8 cellular contexts compared by ENCODE assay signal in genomic region chr4:70703695-70704332, GRCh38. TPM values are rescaled to one million over a fixed set of nuclear protein-coding genes. Genes with fewer than 3 reads are reported as not detected.
DNase-seq lines count a peak whose midpoint lies in the region; ATAC-seq and TF ChIP-seq lines count a peak whose summit lies in the region.

No MANE protein-coding gene starts in this region.

- in situ Hi-C loops in gastrocnemius medialis (cut with MboI; ENCODE audit: low sequenced_read_pairs in 4 of 4), result no loop called here

- no peak for TF ChIP-seq POLR2A in gastrocnemius medialis (IDR thresholded peaks at IDR 0.05)

- H3K4me1 Mint-ChIP-seq in activated T-cell treated with anti-CD3 and anti-CD28 coated beads, Interleukin-2, amount 50 U/mL, for 4 hours (ENCODE audit: low read depth), result peaks cover 27% of the 10 kb centered on the region
- peaks cover 30% of the 10 kb centered on the region for H3K4me1 Mint-ChIP-seq in activated naive CD8-positive, alpha-beta T cell treated with anti-CD3 and anti-CD28 coated beads, Interleukin-2, amount 50 U/mL, for 24 hours

- peak overlapping the region; percentile 87 for H3K27ac Mint-ChIP-seq in activated naive CD8-positive, alpha-beta T cell treated with anti-CD3 and anti-CD28 coated beads, Interleukin-2, amount 50 U/mL, for 24 hours

- H3K27ac ChIP-seq in gastrocnemius medialis, result peak overlapping the region; percentile 93 to 98 (median 96)

- TF ChIP-seq CTCF in gastrocnemius medialis (IDR thresholded peaks at IDR 0.05 in 4 of 5, conservative IDR thresholded peaks at IDR 0.05 in 1 of 5), result no peak

- intact Hi-C loops in gastrocnemius medialis (cut with DNase I; ENCODE audit: low total_unique reads), result no loop called here

- H3K27me3 Mint-ChIP-seq in activated T-cell treated with anti-CD3 and anti-CD28 coated beads, Interleukin-2, amount 50 U/mL, for 4 hours (ENCODE audit: low read depth), result no peaks in the 10 kb centered on the region
- no peaks in the 10 kb centered on the region for H3K27me3 Mint-ChIP-seq in activated naive CD8-positive, alpha-beta T cell treated with anti-CD3 and anti-CD28 coated beads, Interleukin-2, amount 50 U/mL, for 24 hours

- no peak for DNase-seq in activated T-cell treated with anti-CD3 and anti-CD28 coated beads, Interleukin-2, amount 50 U/mL, for 4 hours
- no peak for DNase-seq in activated T-cell treated with anti-CD3 and anti-CD28 coated beads, Interleukin-2, amount 50 U/mL, for 1 hour
- DNase-seq in NCI-H2029 (lab: John Stamatoyannopoulos, UW), result peak; percentile 52
- DNase-seq in activated naive CD8-positive, alpha-beta T cell treated with anti-CD3 and anti-CD28 coated beads, Interleukin-2, amount 50 U/mL, for 24 hours, result no peak
- DNase-seq in gastrocnemius medialis, result no peak
- DNase-seq in germinal center (ENCODE audit: low spot score), result no peak
- DNase-seq in T1000 (lab: John Stamatoyannopoulos, UW), result no peak

- peaks cover 16 to 24% of the 10 kb centered on the region in 2 donors for H3K4me1 ChIP-seq in gastrocnemius medialis

- no peaks in the 10 kb centered on the region for H3K9me3 Mint-ChIP-seq in activated T-cell treated with anti-CD3 and anti-CD28 coated beads, Interleukin-2, amount 50 U/mL, for 4 hours
- H3K9me3 Mint-ChIP-seq in activated naive CD8-positive, alpha-beta T cell treated with anti-CD3 and anti-CD28 coated beads, Interleukin-2, amount 50 U/mL, for 24 hours, result no peaks in the 10 kb centered on the region

- peak overlapping the region; percentile 87 for H3K4me3 Mint-ChIP-seq in activated T-cell treated with anti-CD3 and anti-CD28 coated beads, Interleukin-2, amount 50 U/mL, for 4 hours
- peak overlapping the region; percentile 84 for H3K4me3 Mint-ChIP-seq in activated naive CD8-positive, alpha-beta T cell treated with anti-CD3 and anti-CD28 coated beads, Interleukin-2, amount 50 U/mL, for 24 hours

- no peaks in the 10 kb centered on the region for H3K36me3 ChIP-seq in gastrocnemius medialis

- H3K9me3 ChIP-seq in gastrocnemius medialis, result no peaks in the 10 kb centered on the region

- H3K4me3 ChIP-seq in iPS-11a (ENCODE audit: low read depth, low read length) (peak overlapping the region; percentile 63), gastrocnemius medialis (peak overlapping the region; percentile 72 to 94 (median 80))

- ATAC-seq in activated T-cell treated with anti-CD3 and anti-CD28 coated beads, Interleukin-2, amount 50 U/mL, for 4 hours, result peak; percentile 4 to 8
- peak; percentile 26 for ATAC-seq in activated naive CD8-positive, alpha-beta T cell treated with anti-CD3 and anti-CD28 coated beads, Interleukin-2, amount 50 U/mL, for 24 hours
- peak in 1 of 2 donors; percentile 1 for ATAC-seq in gastrocnemius medialis

- H3K27me3 ChIP-seq in gastrocnemius medialis, result no peaks in the 10 kb centered on the region

- H3K36me3 Mint-ChIP-seq in activated T-cell treated with anti-CD3 and anti-CD28 coated beads, Interleukin-2, amount 50 U/mL, for 4 hours (ENCODE audit: insufficient read depth), result no peaks in the 10 kb centered on the region
- no peaks in the 10 kb centered on the region for H3K36me3 Mint-ChIP-seq in activated naive CD8-positive, alpha-beta T cell treated with anti-CD3 and anti-CD28 coated beads, Interleukin-2, amount 50 U/mL, for 24 hours (ENCODE audit: low read depth)

RNA-seq across cellular contexts. Expression of gene UTP3, which starts 15.5 kb away (rescaled TPM):
- 10 to 100 TPM; 49.2 to 54.8 (median 51.4) TPM for total RNA-seq in activated T-cell treated with anti-CD3 and anti-CD28 coated beads, Interleukin-2, amount 50 U/mL, for 4 hours
- total RNA-seq in gastrocnemius medialis, result 10 to 100 TPM in 3 of 4 donors, 1 to 10 TPM in 1; 6.3 to 13.0 (median 11.8) TPM

RNA-seq across cellular contexts. Expression of gene RUFY3, which starts 17.9 kb away (rescaled TPM):
- total RNA-seq in activated T-cell treated with anti-CD3 and anti-CD28 coated beads, Interleukin-2, amount 50 U/mL, for 4 hours, result 1 to 10 TPM; 6.3 to 8.0 (median 7.9) TPM
- total RNA-seq in gastrocnemius medialis, result 10 to 100 TPM; 30.9 to 41.8 (median 37.2) TPM

RNA-seq across cellular contexts. Expression of gene JCHAIN, which starts 37.5 kb away (rescaled TPM):
- 1 to 10 TPM in 2 of 3 donors, under 1 TPM in 1; 0.58 to 1.4 (median 1.1) TPM for total RNA-seq in activated T-cell treated with anti-CD3 and anti-CD28 coated beads, Interleukin-2, amount 50 U/mL, for 4 hours
- total RNA-seq in gastrocnemius medialis, result 1 to 10 TPM in 1 of 4 donors, under 1 TPM in 2, not detected in 1; 0.55 to 3.9 (median 0.60) TPM
